In genomic region chr10:75356484-75356883, GRCh38 we compare ENCODE assay signal across 33 cellular contexts. TPM values are rescaled to one million over a fixed set of nuclear protein-coding genes. Genes with fewer than 3 reads are reported as not detected.
DNase-seq lines count a peak whose midpoint lies in the region; ATAC-seq and TF ChIP-seq lines count a peak whose summit lies in the region.
"Had no signal": no experiment of that assay in that cellular context is flagged by ENCODE, and none has a peak within 500 bp of the region (broad histone marks: within the 10 kb centered on the region; RNA-seq: fewer than 3 reads in every experiment).

No MANE protein-coding gene starts in this region.

- no peak overlapping the region for H3K4me3 ChIP-seq in GM12864 (ENCODE audit: low read depth, low read length)
- H3K4me3 ChIP-seq in HFF-Myc (replicated peaks; ENCODE audit: low read depth, low read length), result no peak overlapping the region
- H3K4me3 ChIP-seq: ascending aorta, esophagus muscularis mucosa, GM23248, heart left ventricle, prostate gland, sigmoid colon, SJCRH30, stomach, thyroid gland, vagina had no signal

- no peak for TF ChIP-seq POLR2A in GM18505 (IDR thresholded peaks at IDR 0.05; ENCODE audit: borderline replicate concordance, extremely low read depth, insufficient read depth, insufficient read length)

- peaks cover 9% of the 10 kb centered on the region for H3K4me1 Mint-ChIP-seq in chondrocyte (ENCODE audit: low read depth)
- peaks cover 3% of the 10 kb centered on the region for H3K4me1 Mint-ChIP-seq in progenitor cell of endocrine pancreas (ENCODE audit: low read depth)
- H3K4me1 Mint-ChIP-seq: activated naive CD8-positive, alpha-beta T cell treated with anti-CD3 and anti-CD28 coated beads, Interleukin-2, amount 10 ng/mL, durations not matched to agents 7 days and 5 days; naive thymus-derived CD4-positive, alpha-beta T cell had no signal

- H3K36me3 Mint-ChIP-seq in chondrocyte (ENCODE audit: low read depth) (no peaks in the 10 kb centered on the region), progenitor cell of endocrine pancreas (ENCODE audit: insufficient read depth) (no peaks in the 10 kb centered on the region)
- H3K36me3 Mint-ChIP-seq: activated naive CD8-positive, alpha-beta T cell treated with anti-CD3 and anti-CD28 coated beads, Interleukin-2, amount 10 ng/mL, durations not matched to agents 7 days and 5 days had no signal

- peaks cover 14% of the 10 kb centered on the region for H3K9me3 Mint-ChIP-seq in chondrocyte (ENCODE audit: low read depth)
- no peaks in the 10 kb centered on the region for H3K9me3 Mint-ChIP-seq in progenitor cell of endocrine pancreas (ENCODE audit: low read depth)
- H3K9me3 Mint-ChIP-seq: activated naive CD8-positive, alpha-beta T cell treated with anti-CD3 and anti-CD28 coated beads, Interleukin-2, amount 10 ng/mL, durations not matched to agents 7 days and 5 days had no signal

- peak; percentile 32 for TF ChIP-seq CTCF in GM12864 (IDR thresholded peaks at IDR 0.05; ENCODE audit: low read depth, low read length, missing control alignments)
- peak; percentile 14 for TF ChIP-seq CTCF in HFF-Myc (IDR thresholded peaks at IDR 0.05; ENCODE audit: low read depth, low read length, missing control alignments)
- TF ChIP-seq CTCF in chondrocyte (IDR thresholded peaks at IDR 0.05), result no peak
- TF ChIP-seq CTCF in progenitor cell of endocrine pancreas (IDR thresholded peaks at IDR 0.05; ENCODE audit: unreplicated experiment), result peak; percentile 23
- no peak for TF ChIP-seq CTCF in GM20000 (IDR thresholded peaks at IDR 0.05; ENCODE audit: extremely low read depth, missing control alignments)

- H3K27me3 Mint-ChIP-seq in chondrocyte (ENCODE audit: low read depth), result no peaks in the 10 kb centered on the region
- H3K27me3 Mint-ChIP-seq in progenitor cell of endocrine pancreas, result peaks cover 18% of the 10 kb centered on the region
- H3K27me3 Mint-ChIP-seq: activated naive CD8-positive, alpha-beta T cell treated with anti-CD3 and anti-CD28 coated beads, Interleukin-2, amount 10 ng/mL, durations not matched to agents 7 days and 5 days had no signal

- no peak for DNase-seq in GM12864 (ENCODE audit: low read depth)
- no peak for DNase-seq in HFF-Myc (ENCODE audit: extremely low read depth, low read depth)
- DNase-seq in chondrocyte (ENCODE audit: low spot score), result no peak
- no peak for DNase-seq in progenitor cell of endocrine pancreas (ENCODE audit: low spot score, unreplicated experiment)
- no peak for DNase-seq in GM20000 (ENCODE audit: low spot score)
- DNase-seq in NCI-H524 treated with DMSO at 0.1 percent for 48 hours (lab: John Stamatoyannopoulos, UW), result no peak
- DNase-seq: activated CD4-positive, alpha-beta T cell treated with anti-CD3 and anti-CD28 coated beads, Interleukin-2, amount 50 U/mL, for 1 hour; activated gamma-delta T cell treated with Interleukin-2 at 50 U/mL for 16 hours; activated naive CD8-positive, alpha-beta T cell treated with anti-CD3 and anti-CD28 coated beads, Interleukin-2, amount 10 ng/mL, durations not matched to agents 7 days and 5 days; activated T-cell treated with anti-CD3 and anti-CD28 coated beads, Interleukin-2, amount 50 U/mL, for 4 hours; C1 segment of cervical spinal cord; caudate nucleus; COR-L47; foreskin fibroblast; heart left ventricle; kidney; naive thymus-derived CD4-positive, alpha-beta T cell; NCI-H1436; NCI-H2081 treated with DMSO at 0.1 percent for 48 hours; NCI-H345; nucleus accumbens; sigmoid colon; SJCRH30; stimulated activated CD4-positive, alpha-beta T cell treated with anti-CD3 and anti-CD28 coated beads, Interleukin-4, amount 100 ng/mL, for 1 hour; stomach; thyroid gland had no signal

- H3K4me3 Mint-ChIP-seq in chondrocyte (ENCODE audit: unreplicated experiment) (no peak overlapping the region), progenitor cell of endocrine pancreas (ENCODE audit: low read depth) (no peak overlapping the region)
- H3K4me3 Mint-ChIP-seq: activated naive CD8-positive, alpha-beta T cell treated with anti-CD3 and anti-CD28 coated beads, Interleukin-2, amount 10 ng/mL, durations not matched to agents 7 days and 5 days; activated T-cell treated with anti-CD3 and anti-CD28 coated beads, Interleukin-2, amount 50 U/mL, for 4 hours; dendritic cell treated with granulocyte-macrophage colony-stimulating factor and Interleukin-4, amounts not matched to agents 40 ng/mL and 50 ng/mL, for 4 days; naive thymus-derived CD4-positive, alpha-beta T cell had no signal

- H3K27ac Mint-ChIP-seq in chondrocyte (ENCODE audit: unreplicated experiment) (peak overlapping the region; percentile 12), progenitor cell of endocrine pancreas (no peak overlapping the region)
- H3K27ac Mint-ChIP-seq: activated naive CD8-positive, alpha-beta T cell treated with anti-CD3 and anti-CD28 coated beads, Interleukin-2, amount 10 ng/mL, durations not matched to agents 7 days and 5 days; dendritic cell treated with granulocyte-macrophage colony-stimulating factor and Interleukin-4, amounts not matched to agents 40 ng/mL and 50 ng/mL, for 4 days; naive thymus-derived CD4-positive, alpha-beta T cell had no signal

- ATAC-seq in GM18505 (IDR thresholded peaks at IDR 0.05; ENCODE audit: unreplicated experiment), result no peak
- ATAC-seq: activated T-cell treated with anti-CD3 and anti-CD28 coated beads, Interleukin-2, amount 50 U/mL, for 4 hours; heart left ventricle; naive thymus-derived CD4-positive, alpha-beta T cell had no signal

RNA-seq across cellular contexts. Expression of gene ZNF503, which starts 45.1 kb away (rescaled TPM):
- 12.3 to 26.0 TPM (median 24.8 TPM) in 3 replicates for total RNA-seq in chondrocyte
- total RNA-seq in progenitor cell of endocrine pancreas, result 31.7 and 33.7 TPM in 2 replicates

Comparison
In these comparisons a context has a peak if more than half of its experiments do, and no peak if none do; other contexts are left out.
1. CTCF ChIP-seq: peak in GM12864 (single experiment), HFF-Myc (single experiment) and progenitor cell of endocrine pancreas (single experiment); none in chondrocyte (single experiment) and GM20000 (single experiment).